8 cellular contexts compared by ENCODE assay signal in the genomic region with DNA sequence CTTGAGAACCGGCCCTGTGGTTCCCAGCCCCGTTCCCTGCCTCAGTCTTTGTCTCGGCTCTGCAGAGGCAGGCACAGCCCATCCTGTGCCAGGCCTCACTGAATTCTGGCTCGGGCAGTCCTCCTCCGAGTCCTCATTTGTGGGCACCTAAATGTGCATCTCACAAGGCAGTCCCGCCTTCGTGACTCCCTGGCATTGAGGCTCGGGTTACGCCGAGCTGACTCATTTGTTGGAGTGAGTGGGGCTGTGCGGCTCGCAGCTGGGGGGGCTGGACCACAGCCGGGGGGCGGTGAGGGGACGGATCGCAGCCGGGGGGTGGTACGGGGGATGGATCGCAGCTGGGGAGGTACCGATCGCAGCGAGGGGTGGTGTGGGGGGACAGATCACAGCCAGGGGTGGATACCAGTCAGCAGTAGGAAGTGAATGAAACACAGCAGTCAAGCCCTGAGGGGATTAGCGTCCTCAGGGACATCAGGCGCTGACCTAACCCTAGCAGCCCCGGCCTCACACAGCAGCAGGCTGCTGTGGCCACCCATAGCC.
DNase-seq lines count a peak whose midpoint lies in the region; ATAC-seq lines count a peak whose summit lies in the region.

No MANE protein-coding gene starts in this region.

- H3K9me3 Mint-ChIP-seq in stimulated activated naive B cell treated with anti-CD40 and anti-IgM and Interleukin-4, amounts not matched to agents 10 μg/mL and 1 μg/mL and 100 μg/mL, for 72 hours, result no peaks in the 10 kb centered on the region

- peak; percentile 32 to 66 for DNase-seq in SHP77 (lab: John Stamatoyannopoulos, UW)
- DNase-seq in SHP77 treated with DMSO at 0.1 percent for 48 hours (lab: John Stamatoyannopoulos, UW), result no peak
- DNase-seq in anterior cingulate cortex (lab: John Stamatoyannopoulos, UW), result peak in 55 of 58 donors; percentile 22 to 83 (median 68)
- DNase-seq in iPS-NIHi11 (ENCODE audit: low spot score), result peak; percentile 79
- DNase-seq in stimulated activated naive B cell treated with anti-CD40 and anti-IgM and Interleukin-4, amounts not matched to agents 10 μg/mL and 1 μg/mL and 100 μg/mL, for 72 hours, result no peak
- no peak for DNase-seq in NCI-H146 (lab: John Stamatoyannopoulos, UW)
- DNase-seq in stimulated activated naive CD4-positive, alpha-beta T cell treated with Interleukin-2 at 50 U/mL for 16 hours (lab: John Stamatoyannopoulos, UW), result no peak

- peaks cover 45 to 61% of the 10 kb centered on the region in 2 donors for H3K36me3 Mint-ChIP-seq in stimulated activated naive B cell treated with anti-CD40 and anti-IgM and Interleukin-4, amounts not matched to agents 10 μg/mL and 1 μg/mL and 100 μg/mL, for 72 hours

- H3K27me3 Mint-ChIP-seq in stimulated activated naive B cell treated with anti-CD40 and anti-IgM and Interleukin-4, amounts not matched to agents 10 μg/mL and 1 μg/mL and 100 μg/mL, for 72 hours, result no peaks in the 10 kb centered on the region

- H3K27ac Mint-ChIP-seq in stimulated activated naive B cell treated with anti-CD40 and anti-IgM and Interleukin-4, amounts not matched to agents 10 μg/mL and 1 μg/mL and 100 μg/mL, for 72 hours, result peak overlapping the region; percentile 37

- no peak overlapping the region for H3K4me3 Mint-ChIP-seq in stimulated activated naive B cell treated with anti-CD40 and anti-IgM and Interleukin-4, amounts not matched to agents 10 μg/mL and 1 μg/mL and 100 μg/mL, for 72 hours

- H3K4me1 Mint-ChIP-seq in stimulated activated naive B cell treated with anti-CD40 and anti-IgM and Interleukin-4, amounts not matched to agents 10 μg/mL and 1 μg/mL and 100 μg/mL, for 72 hours, result peaks cover 0 to 5% of the 10 kb centered on the region in 2 donors

- ATAC-seq in stimulated activated naive B cell treated with anti-CD40 and anti-IgM and Interleukin-4, amounts not matched to agents 10 μg/mL and 1 μg/mL and 100 μg/mL, for 72 hours (replicated peaks), result no peak
- no peak for ATAC-seq in HG03342 (IDR thresholded peaks at IDR 0.05; ENCODE audit: unreplicated experiment)

Comparison
In these comparisons a context has a peak if more than half of its experiments do, and no peak if none do; other contexts are left out.
1. DNase-seq: peak in SHP77 (2 of 2), anterior cingulate cortex (55 of 58) and iPS-NIHi11 (single experiment); none in SHP77 treated with DMSO at 0.1 percent for 48 hours (single experiment), stimulated activated naive B cell treated with anti-CD40 and anti-IgM and Interleukin-4, amounts not matched to agents 10 μg/mL and 1 μg/mL and 100 μg/mL, for 72 hours (single experiment), NCI-H146 (single experiment) and stimulated activated naive CD4-positive, alpha-beta T cell treated with Interleukin-2 at 50 U/mL for 16 hours (single experiment).